Comparison of ENCODE assay signal across 1 cellular context in genomic region chr1:77899647-77900320, GRCh38.
TF ChIP-seq lines count a peak whose summit lies in the region.

No MANE protein-coding gene starts in this region.

TF ChIP-seq in H1, 55 proteins besides CTCF, POLR2A, EP300 and RAD21:
- TF ChIP-seq CBX8 (IDR thresholded peaks at IDR 0.05; ENCODE audit: borderline replicate concordance, low read depth, low read length) (no peak), CHD1 (IDR thresholded peaks at IDR 0.05; ENCODE audit: low read depth, low read length) (no peak), SP1 (IDR thresholded peaks at IDR 0.05; ENCODE audit: low read depth, low read length) (no peak), NANOG (IDR thresholded peaks at IDR 0.05; ENCODE audit: insufficient read depth, low read depth, low read length, poor library complexity, severe bottlenecking) (no peak), HDAC6 (IDR thresholded peaks at IDR 0.05; ENCODE audit: low read depth, low read length) (no peak), KDM5A (IDR thresholded peaks at IDR 0.05; ENCODE audit: low read length) (no peak), SP2 (IDR thresholded peaks at IDR 0.05; ENCODE audit: low read length) (no peak), JUND (IDR thresholded peaks at IDR 0.05; ENCODE audit: low read length) (no peak), FOSL1 (IDR thresholded peaks at IDR 0.05; ENCODE audit: insufficient read depth, low read depth, low read length) (no peak), CHD2 (IDR thresholded peaks at IDR 0.05; ENCODE audit: low read length) (no peak), SRF (IDR thresholded peaks at IDR 0.05; ENCODE audit: low read depth, low read length) (no peak)
- TF ChIP-seq, protein P1, sequence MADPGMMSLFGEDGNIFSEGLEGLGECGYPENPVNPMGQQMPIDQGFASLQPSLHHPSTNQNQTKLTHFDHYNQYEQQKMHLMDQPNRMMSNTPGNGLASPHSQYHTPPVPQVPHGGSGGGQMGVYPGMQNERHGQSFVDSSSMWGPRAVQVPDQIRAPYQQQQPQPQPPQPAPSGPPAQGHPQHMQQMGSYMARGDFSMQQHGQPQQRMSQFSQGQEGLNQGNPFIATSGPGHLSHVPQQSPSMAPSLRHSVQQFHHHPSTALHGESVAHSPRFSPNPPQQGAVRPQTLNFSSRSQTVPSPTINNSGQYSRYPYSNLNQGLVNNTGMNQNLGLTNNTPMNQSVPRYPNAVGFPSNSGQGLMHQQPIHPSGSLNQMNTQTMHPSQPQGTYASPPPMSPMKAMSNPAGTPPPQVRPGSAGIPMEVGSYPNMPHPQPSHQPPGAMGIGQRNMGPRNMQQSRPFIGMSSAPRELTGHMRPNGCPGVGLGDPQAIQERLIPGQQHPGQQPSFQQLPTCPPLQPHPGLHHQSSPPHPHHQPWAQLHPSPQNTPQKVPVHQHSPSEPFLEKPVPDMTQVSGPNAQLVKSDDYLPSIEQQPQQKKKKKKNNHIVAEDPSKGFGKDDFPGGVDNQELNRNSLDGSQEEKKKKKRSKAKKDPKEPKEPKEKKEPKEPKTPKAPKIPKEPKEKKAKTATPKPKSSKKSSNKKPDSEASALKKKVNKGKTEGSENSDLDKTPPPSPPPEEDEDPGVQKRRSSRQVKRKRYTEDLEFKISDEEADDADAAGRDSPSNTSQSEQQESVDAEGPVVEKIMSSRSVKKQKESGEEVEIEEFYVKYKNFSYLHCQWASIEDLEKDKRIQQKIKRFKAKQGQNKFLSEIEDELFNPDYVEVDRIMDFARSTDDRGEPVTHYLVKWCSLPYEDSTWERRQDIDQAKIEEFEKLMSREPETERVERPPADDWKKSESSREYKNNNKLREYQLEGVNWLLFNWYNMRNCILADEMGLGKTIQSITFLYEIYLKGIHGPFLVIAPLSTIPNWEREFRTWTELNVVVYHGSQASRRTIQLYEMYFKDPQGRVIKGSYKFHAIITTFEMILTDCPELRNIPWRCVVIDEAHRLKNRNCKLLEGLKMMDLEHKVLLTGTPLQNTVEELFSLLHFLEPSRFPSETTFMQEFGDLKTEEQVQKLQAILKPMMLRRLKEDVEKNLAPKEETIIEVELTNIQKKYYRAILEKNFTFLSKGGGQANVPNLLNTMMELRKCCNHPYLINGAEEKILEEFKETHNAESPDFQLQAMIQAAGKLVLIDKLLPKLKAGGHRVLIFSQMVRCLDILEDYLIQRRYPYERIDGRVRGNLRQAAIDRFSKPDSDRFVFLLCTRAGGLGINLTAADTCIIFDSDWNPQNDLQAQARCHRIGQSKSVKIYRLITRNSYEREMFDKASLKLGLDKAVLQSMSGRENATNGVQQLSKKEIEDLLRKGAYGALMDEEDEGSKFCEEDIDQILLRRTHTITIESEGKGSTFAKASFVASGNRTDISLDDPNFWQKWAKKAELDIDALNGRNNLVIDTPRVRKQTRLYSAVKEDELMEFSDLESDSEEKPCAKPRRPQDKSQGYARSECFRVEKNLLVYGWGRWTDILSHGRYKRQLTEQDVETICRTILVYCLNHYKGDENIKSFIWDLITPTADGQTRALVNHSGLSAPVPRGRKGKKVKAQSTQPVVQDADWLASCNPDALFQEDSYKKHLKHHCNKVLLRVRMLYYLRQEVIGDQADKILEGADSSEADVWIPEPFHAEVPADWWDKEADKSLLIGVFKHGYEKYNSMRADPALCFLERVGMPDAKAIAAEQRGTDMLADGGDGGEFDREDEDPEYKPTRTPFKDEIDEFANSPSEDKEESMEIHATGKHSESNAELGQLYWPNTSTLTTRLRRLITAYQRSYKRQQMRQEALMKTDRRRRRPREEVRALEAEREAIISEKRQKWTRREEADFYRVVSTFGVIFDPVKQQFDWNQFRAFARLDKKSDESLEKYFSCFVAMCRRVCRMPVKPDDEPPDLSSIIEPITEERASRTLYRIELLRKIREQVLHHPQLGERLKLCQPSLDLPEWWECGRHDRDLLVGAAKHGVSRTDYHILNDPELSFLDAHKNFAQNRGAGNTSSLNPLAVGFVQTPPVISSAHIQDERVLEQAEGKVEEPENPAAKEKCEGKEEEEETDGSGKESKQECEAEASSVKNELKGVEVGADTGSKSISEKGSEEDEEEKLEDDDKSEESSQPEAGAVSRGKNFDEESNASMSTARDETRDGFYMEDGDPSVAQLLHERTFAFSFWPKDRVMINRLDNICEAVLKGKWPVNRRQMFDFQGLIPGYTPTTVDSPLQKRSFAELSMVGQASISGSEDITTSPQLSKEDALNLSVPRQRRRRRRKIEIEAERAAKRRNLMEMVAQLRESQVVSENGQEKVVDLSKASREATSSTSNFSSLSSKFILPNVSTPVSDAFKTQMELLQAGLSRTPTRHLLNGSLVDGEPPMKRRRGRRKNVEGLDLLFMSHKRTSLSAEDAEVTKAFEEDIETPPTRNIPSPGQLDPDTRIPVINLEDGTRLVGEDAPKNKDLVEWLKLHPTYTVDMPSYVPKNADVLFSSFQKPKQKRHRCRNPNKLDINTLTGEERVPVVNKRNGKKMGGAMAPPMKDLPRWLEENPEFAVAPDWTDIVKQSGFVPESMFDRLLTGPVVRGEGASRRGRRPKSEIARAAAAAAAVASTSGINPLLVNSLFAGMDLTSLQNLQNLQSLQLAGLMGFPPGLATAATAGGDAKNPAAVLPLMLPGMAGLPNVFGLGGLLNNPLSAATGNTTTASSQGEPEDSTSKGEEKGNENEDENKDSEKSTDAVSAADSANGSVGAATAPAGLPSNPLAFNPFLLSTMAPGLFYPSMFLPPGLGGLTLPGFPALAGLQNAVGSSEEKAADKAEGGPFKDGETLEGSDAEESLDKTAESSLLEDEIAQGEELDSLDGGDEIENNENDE (IDR thresholded peaks at IDR 0.05; ENCODE audit: insufficient replicate concordance, low read length) = no peak
